Comparison of ENCODE assay signal across 21 cellular contexts in the genomic region with DNA sequence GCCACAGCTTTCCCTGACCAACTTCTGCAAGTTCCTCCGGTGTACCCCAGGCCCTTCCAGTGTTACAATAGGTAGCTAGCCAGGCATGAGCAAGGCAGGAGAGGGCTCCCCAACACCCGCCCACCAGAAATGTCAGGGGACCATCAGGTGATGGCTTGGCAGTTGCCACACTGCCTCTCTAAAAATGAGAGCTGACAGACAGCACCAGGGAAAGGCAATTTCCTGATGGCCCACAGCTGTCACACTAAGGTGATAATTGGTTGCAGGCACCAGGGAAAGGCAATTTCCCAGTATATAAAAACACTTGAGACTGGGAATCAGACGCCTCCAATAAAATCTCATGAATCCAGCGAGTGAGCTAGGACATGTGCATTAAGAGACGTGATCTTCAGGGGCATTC.
"Had no signal": no experiment of that assay in that cellular context is flagged by ENCODE, and none has a peak within 500 bp of the region (broad histone marks: within the 10 kb centered on the region; RNA-seq: fewer than 3 reads in every experiment).

No MANE protein-coding gene starts in this region.

- H3K27ac ChIP-seq: breast epithelium had no signal

- H3K4me1 ChIP-seq: breast epithelium had no signal

- H3K27me3 ChIP-seq: breast epithelium had no signal

- H3K36me3 ChIP-seq: breast epithelium had no signal

- DNase-seq: activated CD4-positive, alpha-beta T cell treated with anti-CD3 and anti-CD28 coated beads for 48 hours; activated CD4-positive, alpha-beta T cell treated with anti-CD3 and anti-CD28 coated beads, Interleukin-2, amount 50 U/mL, for 4 hours; activated CD4-positive, CD25-positive, alpha-beta regulatory T cell treated with anti-CD3 and anti-CD28 coated beads, Interleukin-2, amount 50 U/mL, for 72 hours; activated CD8-positive, alpha-beta memory T cell treated with anti-CD3 and anti-CD28 coated beads, Interleukin-2, amount 50 U/mL, for 48 hours; activated CD8-positive, alpha-beta T cell treated with anti-CD3 and anti-CD28 coated beads, Interleukin-2, amount 10 ng/mL, durations not matched to agents 7 days and 5 days; activated effector memory CD4-positive, alpha-beta T cell treated with Interleukin-2 at 50 U/mL for 16 hours; activated naive CD4-positive, alpha-beta T cell; activated T-cell treated with anti-CD3 and anti-CD28 coated beads, Interleukin-2, amount 50 U/mL, for 24 hours; aorta; caudate nucleus; IMR-90; NCI-H1048; NCI-H1417 treated with DMSO at 0.1 percent for 48 hours; NCI-H1694 treated with DMSO at 0.1 percent for 48 hours; NCI-H2081; NCI-H446 treated with DMSO at 0.1 percent for 48 hours; NCI-H526 treated with DMSO at 0.1 percent for 48 hours; SIG-M5; T-helper 17 cell; T-helper 9 cell had no signal

- H3K4me3 ChIP-seq: breast epithelium had no signal
